31 cellular contexts compared by ENCODE assay signal in the genomic region with DNA sequence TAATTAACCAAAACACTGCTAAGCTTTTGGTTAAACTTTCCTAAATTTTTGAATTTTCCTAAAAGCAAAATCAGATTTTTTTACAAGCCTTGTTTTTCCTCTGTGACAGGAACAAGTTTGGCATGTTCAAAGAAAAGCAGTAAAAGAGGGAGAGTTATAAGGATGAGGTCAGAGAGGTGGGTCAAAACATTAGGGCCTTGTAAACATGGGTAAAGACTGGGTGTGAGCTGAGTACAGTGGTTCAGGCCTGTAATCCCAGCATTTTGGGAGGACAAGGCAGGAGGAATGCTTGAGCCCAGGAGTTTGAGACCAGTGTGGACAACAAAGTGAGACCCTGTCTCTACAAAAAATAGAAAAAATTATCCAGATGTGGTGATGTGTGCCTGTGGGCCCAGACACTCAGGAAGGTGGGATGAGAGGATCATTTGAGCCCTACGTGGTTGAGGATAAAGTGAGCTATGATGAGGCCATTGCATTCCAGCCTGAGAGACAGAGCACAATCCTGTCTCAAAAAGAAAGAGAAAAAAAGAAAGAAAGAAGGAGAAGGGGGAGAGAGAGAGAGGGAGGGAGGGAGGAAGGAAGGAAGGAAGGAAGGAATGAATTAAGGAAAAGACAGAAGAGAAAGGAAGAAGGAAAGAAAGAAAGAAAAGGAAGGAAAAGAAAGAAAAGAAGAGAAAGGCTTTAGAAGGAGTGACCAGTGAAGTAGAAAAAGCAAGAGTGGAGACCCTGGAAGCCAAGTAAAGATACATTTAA.
"Had no signal": no experiment of that assay in that cellular context is flagged by ENCODE, and none has a peak within 500 bp of the region (broad histone marks: within the 10 kb centered on the region; RNA-seq: fewer than 3 reads in every experiment).

No MANE protein-coding gene starts in this region.

- H3K4me1 ChIP-seq: left lung, lower lobe of right lung, prostate gland, uterus had no signal

- H3K27me3 ChIP-seq: adrenal gland, brain microvascular endothelial cell, esophagus muscularis mucosa, foreskin keratinocyte, heart right ventricle, left lung, neutrophil, ovary, suprapubic skin, transverse colon, uterus had no signal

- H3K36me3 ChIP-seq: adrenal gland, brain microvascular endothelial cell, esophagus muscularis mucosa, heart right ventricle, left lung, lower lobe of right lung, neutrophil, ovary, prostate gland, suprapubic skin, transverse colon, uterus had no signal

- DNase-seq: activated CD4-positive, alpha-beta T cell treated with anti-CD3 and anti-CD28 coated beads for 36 hours; activated CD4-positive, alpha-beta T cell treated with anti-CD3 and anti-CD28 coated beads, Interleukin-2, amount 50 U/mL, for 4 hours; activated CD4-positive, CD25-positive, alpha-beta regulatory T cell; activated naive CD4-positive, alpha-beta T cell; activated T-cell treated with anti-CD3 and anti-CD28 coated beads for 4 hours; activated T-cell treated with anti-CD3 and anti-CD28 coated beads, Interleukin-2, amount 50 U/mL, for 72 hours; adrenal gland; aorta; brain microvascular endothelial cell; caudate nucleus; foreskin keratinocyte; heart right ventricle; kidney glomerular epithelial cell; left lung; lower lobe of right lung; mesenchymal stem cell; ovary; retina; stimulated activated CD4-positive, alpha-beta T cell treated with anti-CD3 and anti-CD28 coated beads, Interleukin-4, amount 100 ng/mL, for 24 hours; T-helper 2 cell; transverse colon; uterus had no signal

- H3K9me3 ChIP-seq: adrenal gland, esophagus muscularis mucosa, heart right ventricle, left lung, lower lobe of right lung, neutrophil, ovary, prostate gland, suprapubic skin, transverse colon, uterus had no signal

- H3K4me3 ChIP-seq: adrenal gland, esophagus muscularis mucosa, heart right ventricle, left lung, lower lobe of right lung, ovary, prostate gland, skin epidermis, suprapubic skin, transverse colon, uterus had no signal

- H3K27ac ChIP-seq: adrenal gland, brain microvascular endothelial cell, esophagus muscularis mucosa, foreskin keratinocyte, heart right ventricle, left lung, lower lobe of right lung, neutrophil, ovary, prostate gland, skin epidermis, suprapubic skin, transverse colon had no signal

- ATAC-seq: activated CD4-positive, alpha-beta T cell treated with anti-CD3 and anti-CD28 coated beads for 36 hours; activated naive CD4-positive, alpha-beta T cell treated with anti-CD3 and anti-CD28 coated beads, Interleukin-2, amount 50 U/mL, for 72 hours; activated T-cell treated with anti-CD3 and anti-CD28 coated beads, Interleukin-2, amount 50 U/mL, for 72 hours; foreskin keratinocyte; heart right ventricle; left lung; lower lobe of right lung; natural killer cell treated with Interleukin-12 subunit alpha and Interleukin-12 subunit beta and Interleukin-15 and Interleukin-18, amount 100 ng/mL, for 72 hours; sciatic nerve; stimulated activated effector memory CD8-positive, alpha-beta T cell treated with anti-CD3 and anti-CD28 coated beads, Interleukin-12 subunit alpha, Interleukin-12 subunit beta, amount 100 ng/mL, for 72 hours had no signal
